In the genomic region with DNA sequence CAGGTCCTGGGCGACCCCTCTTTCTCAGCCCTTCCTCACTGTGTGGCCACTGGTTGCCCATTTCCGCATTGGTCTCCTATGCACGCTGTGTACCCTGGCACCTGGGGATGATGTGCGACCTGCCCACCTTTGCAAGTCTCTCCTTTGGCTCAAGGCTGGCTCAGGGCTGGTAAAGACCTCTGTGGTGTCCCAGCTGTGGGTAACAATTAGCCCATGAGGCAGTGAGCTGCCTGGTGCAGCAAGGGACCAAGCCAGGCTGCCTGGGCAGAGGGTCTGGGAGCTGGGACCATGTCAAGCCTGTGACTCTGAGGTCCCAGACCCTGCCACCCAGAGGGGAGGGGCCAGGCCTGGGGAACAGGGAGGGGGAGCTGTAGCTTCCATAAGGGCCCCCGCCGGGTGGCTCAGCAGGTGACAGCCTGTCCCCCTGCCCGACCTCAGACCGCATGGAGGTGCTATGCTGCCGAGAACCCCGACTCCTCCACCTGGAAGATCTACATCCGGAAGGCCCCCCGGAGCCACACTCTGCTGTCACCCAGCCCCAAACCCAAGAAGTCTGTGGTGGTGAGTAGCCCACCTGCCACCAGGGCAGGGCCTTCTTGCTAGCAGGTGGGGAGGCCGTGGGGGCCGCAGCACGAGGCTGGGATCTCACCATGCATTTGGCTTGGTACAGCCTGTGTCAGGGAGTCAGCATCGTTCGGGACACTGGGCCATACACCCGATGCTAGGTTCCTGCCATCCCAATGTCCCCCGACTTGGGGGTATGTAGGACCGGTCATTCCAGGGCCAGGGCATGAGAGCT, we compare ENCODE assay signal across 13 cellular contexts.
DNase-seq lines count a peak whose midpoint lies in the region; ATAC-seq and FAIRE-seq lines count a peak whose summit lies in the region.
"Had no signal": no experiment of that assay in that cellular context is flagged by ENCODE, and none has a peak within 500 bp of the region (broad histone marks: within the 10 kb centered on the region; RNA-seq: fewer than 3 reads in every experiment).

No MANE protein-coding gene starts in this region.

- no peaks in the 10 kb centered on the region for H3K9me3 Mint-ChIP-seq in activated CD4-positive, alpha-beta T cell treated with anti-CD3 and anti-CD28 coated beads, Interleukin-2, amount 10 ng/mL, durations not matched to agents 24 days and 14 days
- H3K9me3 Mint-ChIP-seq: T-helper 1 cell treated with Interleukin-12 subunit alpha and Interleukin-12 subunit beta and Interleukin-4 antibody, amounts not matched to agents 30 μg/mL and 1 μg/mL, for 36 hours had no signal

- no peaks in the 10 kb centered on the region for H3K4me1 Mint-ChIP-seq in activated CD4-positive, alpha-beta T cell treated with anti-CD3 and anti-CD28 coated beads, Interleukin-2, amount 10 ng/mL, durations not matched to agents 24 days and 14 days

- intact Hi-C loops in activated CD4-positive, alpha-beta T cell treated with anti-CD3 and anti-CD28 coated beads, Interleukin-2, amount 10 ng/mL, durations not matched to agents 24 days and 14 days (cut with micrococcal nuclease) = no loop called here
- intact Hi-C loops in sciatic nerve (cut with DNase I) = no loop called here

- H3K27ac Mint-ChIP-seq in activated CD4-positive, alpha-beta T cell treated with anti-CD3 and anti-CD28 coated beads, Interleukin-2, amount 10 ng/mL, durations not matched to agents 24 days and 14 days = no peak overlapping the region
- H3K27ac Mint-ChIP-seq: T-helper 1 cell treated with Interleukin-12 subunit alpha and Interleukin-12 subunit beta and Interleukin-4 antibody, amounts not matched to agents 30 μg/mL and 1 μg/mL, for 36 hours had no signal

- H3K27me3 Mint-ChIP-seq in activated CD4-positive, alpha-beta T cell treated with anti-CD3 and anti-CD28 coated beads, Interleukin-2, amount 10 ng/mL, durations not matched to agents 24 days and 14 days = no peaks in the 10 kb centered on the region

- H3K4me3 Mint-ChIP-seq in activated CD4-positive, alpha-beta T cell treated with anti-CD3 and anti-CD28 coated beads, Interleukin-2, amount 10 ng/mL, durations not matched to agents 24 days and 14 days = no peak overlapping the region
- H3K4me3 Mint-ChIP-seq: T-helper 1 cell treated with Interleukin-12 subunit alpha and Interleukin-12 subunit beta and Interleukin-4 antibody, amounts not matched to agents 30 μg/mL and 1 μg/mL, for 36 hours had no signal

- FAIRE-seq in GM19239 (lab: Jason Lieb, UNC) = no peak
- FAIRE-seq: A204.1 had no signal

- peak; percentile 5 for DNase-seq in activated CD4-positive, alpha-beta T cell treated with anti-CD3 and anti-CD28 coated beads for 1 hour
- no peak for DNase-seq in activated CD4-positive, alpha-beta T cell treated with anti-CD3 and anti-CD28 coated beads, Interleukin-2, amount 10 ng/mL, durations not matched to agents 24 days and 14 days
- DNase-seq in GM19239 (ENCODE audit: insufficient read length, low spot score) (peak; percentile 2), hepatic stellate cell (ENCODE audit: low spot score) (peak; percentile 2), sciatic nerve (ENCODE audit: low spot score) (peak; percentile 58), C1 segment of cervical spinal cord (lab: John Stamatoyannopoulos, UW) (no peak)
- DNase-seq in stimulated activated CD4-positive, alpha-beta T cell treated with anti-CD3 and anti-CD28 coated beads, Interleukin-15, amount 100 ng/mL, for 24 hours = no peak
- DNase-seq: COR-L47, PC-3, substantia nigra had no signal

- no peak for ATAC-seq in sciatic nerve
- no peak for ATAC-seq in GM19397 (IDR thresholded peaks at IDR 0.05; ENCODE audit: unreplicated experiment)
- ATAC-seq: PC-3 had no signal

- H3K36me3 Mint-ChIP-seq in activated CD4-positive, alpha-beta T cell treated with anti-CD3 and anti-CD28 coated beads, Interleukin-2, amount 10 ng/mL, durations not matched to agents 24 days and 14 days (ENCODE audit: low read depth) = no peaks in the 10 kb centered on the region

Comparison
In these comparisons a context has a peak if more than half of its experiments do, and no peak if none do; other contexts are left out.
1. DNase-seq: peak in activated CD4-positive, alpha-beta T cell treated with anti-CD3 and anti-CD28 coated beads for 1 hour (single experiment), GM19239 (single experiment), hepatic stellate cell (single experiment) and sciatic nerve (single experiment); none in activated CD4-positive, alpha-beta T cell treated with anti-CD3 and anti-CD28 coated beads, Interleukin-2, amount 10 ng/mL, durations not matched to agents 24 days and 14 days (single experiment), C1 segment of cervical spinal cord (0 of 14) and stimulated activated CD4-positive, alpha-beta T cell treated with anti-CD3 and anti-CD28 coated beads, Interleukin-15, amount 100 ng/mL, for 24 hours (single experiment).